ENCODE assay signal across 9 cellular contexts in the genomic region with DNA sequence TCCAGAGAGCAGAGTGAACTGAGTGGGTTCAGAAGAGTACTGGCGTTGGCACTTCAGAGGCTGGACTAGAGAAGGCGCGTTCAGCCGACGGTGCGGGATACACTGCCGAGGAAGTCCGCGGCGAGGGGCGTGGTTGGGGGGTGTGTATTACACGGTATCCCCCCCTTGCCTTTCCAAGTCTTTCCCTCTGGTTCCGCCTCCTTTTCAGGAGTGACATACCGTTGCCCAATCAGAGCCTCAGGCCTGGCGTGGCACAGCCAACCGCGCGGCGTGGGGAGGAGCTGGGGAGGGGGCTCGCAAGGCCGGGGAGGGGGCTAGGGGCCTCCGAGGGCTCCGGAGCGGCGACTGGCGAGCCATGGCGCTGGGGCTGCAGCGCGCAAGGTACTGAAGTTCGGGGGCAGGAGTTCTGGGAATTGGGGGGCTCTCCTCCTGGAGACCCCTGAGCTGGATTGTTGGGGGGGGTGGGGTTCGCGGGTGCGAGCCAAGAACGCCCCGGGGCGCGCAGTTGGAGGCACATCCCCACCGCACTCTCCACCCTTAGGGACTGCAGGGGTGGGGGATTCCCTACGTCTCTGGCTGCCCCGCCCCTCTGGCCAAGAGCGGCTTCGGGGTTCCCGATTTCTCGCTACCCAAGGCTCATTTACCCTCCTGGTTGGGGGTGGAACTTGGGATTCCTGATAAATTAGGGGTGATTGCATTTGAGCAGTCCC. TPM values are rescaled to one million over a fixed set of nuclear protein-coding genes. Genes with fewer than 3 reads are reported as not detected.
A peak's percentile ranks its signal among the peaks of the same experiment; 100 is the strongest.
DNase-seq lines count a peak whose midpoint lies in the region; ATAC-seq and TF ChIP-seq lines count a peak whose summit lies in the region.
"Had no signal": no experiment of that assay in that cellular context is flagged by ENCODE, and none has a peak within 500 bp of the region (broad histone marks: within the 10 kb centered on the region; RNA-seq: fewer than 3 reads in every experiment).

A gene (plus strand): TSS at position 321 of the 710 bp plus-strand sequence. CDS start 35 bp downstream, at position 356.

- H3K9me3 ChIP-seq in parathyroid adenoma (ENCODE audit: control insufficient read depth, low read length), result no peaks in the 10 kb centered on the region

- no peak within 1 kb of the TSS for H3K4me3 ChIP-seq in parathyroid adenoma (ENCODE audit: low read depth, low read length)

- H2AFZ ChIP-seq in parathyroid adenoma, result peak within 1 kb of the TSS; percentile 3

- H3K27ac ChIP-seq in parathyroid adenoma, result no peak within 1 kb of the TSS

- DNase-seq in DMS153 treated with DMSO at 0.1 percent for 48 hours (lab: John Stamatoyannopoulos, UW; ENCODE audit: unreplicated experiment) (peak; percentile 6), left ventricle myocardium superior (peak; percentile 83), cerebellar cortex (ENCODE audit: low spot score) (no peak), GM19238 (ENCODE audit: insufficient read length, low spot score) (no peak), NCI-H2196 (lab: John Stamatoyannopoulos, UW; ENCODE audit: unreplicated experiment) (no peak)
- DNase-seq: MV-4-11 had no signal

- no peak for TF ChIP-seq CTCF in parathyroid adenoma (IDR thresholded peaks at IDR 0.05)

- H3K36me3 ChIP-seq in parathyroid adenoma (ENCODE audit: control insufficient read depth, insufficient read depth, low read length), result no peaks in the 10 kb centered on the region

- no peak within 1 kb of the TSS for H3K9ac ChIP-seq in parathyroid adenoma

- no peaks in the 10 kb centered on the region for H3K79me2 ChIP-seq in parathyroid adenoma

- intact Hi-C loops in left ventricle myocardium superior (cut with micrococcal nuclease), result no loop called here

- H3K27me3 ChIP-seq in parathyroid adenoma (ENCODE audit: control insufficient read depth, insufficient read depth, low read length), result no peaks in the 10 kb centered on the region

- peaks cover 15% of the 10 kb centered on the region for H3K4me1 ChIP-seq in parathyroid adenoma

- ATAC-seq in SK-N-SH treated with all-trans-retinoic acid at 6 μM for 48 hours (peak; percentile 76), left ventricle myocardium superior (peak; percentile 9), HG03565 (IDR thresholded peaks at IDR 0.05; ENCODE audit: unreplicated experiment) (no peak)

- no peak within 1 kb of the TSS for H3K4me2 ChIP-seq in parathyroid adenoma (ENCODE audit: low read length)

TF ChIP-seq in SK-N-SH treated with all-trans-retinoic acid at 6 μM for 48 hours, 23 proteins besides CTCF, POLR2A, EP300 and RAD21:
- TF ChIP-seq ESRRG (CRISPR knock-in tag; IDR thresholded peaks at IDR 0.05) (no peak), ISL1 (CRISPR knock-in tag; IDR thresholded peaks at IDR 0.05) (no peak), PPARA (CRISPR knock-in tag; IDR thresholded peaks at IDR 0.05; ENCODE audit: borderline replicate concordance) (no peak), RARB (CRISPR knock-in tag; IDR thresholded peaks at IDR 0.05) (no peak)
- TF ChIP-seq, protein P1, sequence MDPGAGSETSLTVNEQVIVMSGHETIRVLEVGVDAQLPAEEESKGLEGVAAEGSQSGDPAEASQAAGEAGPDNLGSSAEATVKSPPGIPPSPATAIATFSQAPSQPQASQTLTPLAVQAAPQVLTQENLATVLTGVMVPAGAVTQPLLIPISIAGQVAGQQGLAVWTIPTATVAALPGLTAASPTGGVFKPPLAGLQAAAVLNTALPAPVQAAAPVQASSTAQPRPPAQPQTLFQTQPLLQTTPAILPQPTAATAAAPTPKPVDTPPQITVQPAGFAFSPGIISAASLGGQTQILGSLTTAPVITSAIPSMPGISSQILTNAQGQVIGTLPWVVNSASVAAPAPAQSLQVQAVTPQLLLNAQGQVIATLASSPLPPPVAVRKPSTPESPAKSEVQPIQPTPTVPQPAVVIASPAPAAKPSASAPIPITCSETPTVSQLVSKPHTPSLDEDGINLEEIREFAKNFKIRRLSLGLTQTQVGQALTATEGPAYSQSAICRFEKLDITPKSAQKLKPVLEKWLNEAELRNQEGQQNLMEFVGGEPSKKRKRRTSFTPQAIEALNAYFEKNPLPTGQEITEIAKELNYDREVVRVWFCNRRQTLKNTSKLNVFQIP (CRISPR knock-in tag; IDR thresholded peaks at IDR 0.05; ENCODE audit: borderline replicate concordance, low read depth), result no peak
TF ChIP-seq in SK-N-SH treated with all-trans-retinoic acid at 6 μM for 48 hours: peak in this region for 0.

RNA-seq across cellular contexts. Expression of the gene that starts here (rescaled TPM):
- total RNA-seq in left ventricle myocardium superior, result 81.4 TPM

Comparison
In these comparisons a context has a peak if more than half of its experiments do, and no peak if none do; other contexts are left out.
1. DNase-seq: peak in DMS153 treated with DMSO at 0.1 percent for 48 hours (single experiment) and left ventricle myocardium superior (single experiment); none in cerebellar cortex (single experiment), GM19238 (single experiment) and NCI-H2196 (single experiment).